In genomic region chr19:55016017-55016416, GRCh38 we compare ENCODE assay signal across 30 cellular contexts. TPM values are rescaled to one million over a fixed set of nuclear protein-coding genes. Genes with fewer than 3 reads are reported as not detected.
"Had no signal": no experiment of that assay in that cellular context is flagged by ENCODE, and none has a peak within 500 bp of the region (broad histone marks: within the 10 kb centered on the region; RNA-seq: fewer than 3 reads in every experiment).

No MANE protein-coding gene starts in this region.

- H3K4me3 ChIP-seq: colonic mucosa, esophagus squamous epithelium, gastrocnemius medialis, heart right ventricle, left lung, lower lobe of right lung, mucosa of descending colon had no signal

- DNase-seq: colonic mucosa; cortex of kidney; effector CD8-positive, alpha-beta T cell; effector memory CD8-positive, alpha-beta T cell; endodermal cell; erythroblast; esophagus squamous epithelium; foreskin fibroblast; foreskin melanocyte; gastrocnemius medialis; glutamatergic neuron; head of caudate nucleus; heart right ventricle; hippocampal formation; left cardiac atrium; left lung; left ventricle myocardium superior; lower lobe of right lung; mesenchymal stem cell; mucosa of descending colon had no signal

- ATAC-seq: esophagus mucosa, gastrocnemius medialis, left cardiac atrium, left lung, left ventricle myocardium superior, lower lobe of right lung, mucosa of descending colon had no signal

- FAIRE-seq: endometrium, islet of Langerhans, keratinocyte had no signal

- H3K9me3 ChIP-seq: colonic mucosa, esophagus squamous epithelium, gastrocnemius medialis, heart right ventricle, left lung, lower lobe of right lung, mucosa of descending colon had no signal

- H3K36me3 ChIP-seq: colonic mucosa, esophagus squamous epithelium, gastrocnemius medialis, heart right ventricle, left lung, lower lobe of right lung had no signal

- H3K27ac ChIP-seq: colonic mucosa, epithelial cell of prostate, gastrocnemius medialis, left lung, lower lobe of right lung had no signal

- H3K4me1 ChIP-seq: colonic mucosa, esophagus squamous epithelium, gastrocnemius medialis, heart right ventricle, left lung, lower lobe of right lung had no signal

- H3K27me3 ChIP-seq: colonic mucosa, esophagus squamous epithelium, gastrocnemius medialis, heart right ventricle, left lung had no signal

RNA-seq across cellular contexts. Expression of gene GP6, which starts 22.0 kb away (rescaled TPM):
- total RNA-seq: chondrocyte, dermis microvascular lymphatic vessel endothelial cell, esophagus squamous epithelium, glomerular endothelial cell, left ventricle myocardium superior, lung microvascular endothelial cell, myocyte had no signal

RNA-seq across cellular contexts. Expression of gene NLRP2, which starts 49.8 kb away (rescaled TPM):
- total RNA-seq: dermis microvascular lymphatic vessel endothelial cell, myocyte had no signal
